Comparison of ENCODE assay signal across 26 cellular contexts in genomic region chr11:7907121-7907520, GRCh38. TPM values are rescaled to one million over a fixed set of nuclear protein-coding genes. Genes with fewer than 3 reads are reported as not detected.
DNase-seq lines count a peak whose midpoint lies in the region; ATAC-seq and TF ChIP-seq lines count a peak whose summit lies in the region.
"Had no signal": no experiment of that assay in that cellular context is flagged by ENCODE, and none has a peak within 500 bp of the region (broad histone marks: within the 10 kb centered on the region; RNA-seq: fewer than 3 reads in every experiment).

No MANE protein-coding gene starts in this region.

- H2AFZ ChIP-seq in GM23338: no peak overlapping the region

- no peaks in the 10 kb centered on the region for H4K20me1 ChIP-seq in GM23338 (replicated peaks; ENCODE audit: insufficient read depth)
- H4K20me1 ChIP-seq: BLaER1 treated with 17β-estradiol and CSF1 and Interleukin-3, amounts not matched to agents 10 nM and 100 nM had no signal

- H3K27ac Mint-ChIP-seq in GM23338 (peak overlapping the region; percentile 77), WTC11 (peak overlapping the region; percentile 83)
- H3K27ac Mint-ChIP-seq: activated naive CD4-positive, alpha-beta T cell treated with anti-CD3 and anti-CD28 coated beads, Interleukin-2, amount 10 ng/mL, durations not matched to agents 7 days and 5 days; immature natural killer cell; memory B cell; naive B cell; stimulated activated naive CD8-positive, alpha-beta T cell treated with anti-CD3 and anti-CD28 coated beads, Interleukin-15, amount 100 ng/mL, for 72 hours had no signal

- H3K36me3 Mint-ChIP-seq in GM23338 (ENCODE audit: low read depth) (no peaks in the 10 kb centered on the region), WTC11 (no peaks in the 10 kb centered on the region)
- H3K36me3 Mint-ChIP-seq: activated naive CD4-positive, alpha-beta T cell treated with anti-CD3 and anti-CD28 coated beads, Interleukin-2, amount 10 ng/mL, durations not matched to agents 7 days and 5 days; immature natural killer cell; memory B cell; naive B cell had no signal

- CTCF ChIA-PET in WTC11 (lab: Charles Lee): interaction anchor here (1.3 to 6.2 kb wide), 5 partner anchors 14 to 192 kb away, joined by 3 to 138 read pairs (median 17); partner anchors contain the start of gene EIF3F

- H3K27ac ChIP-seq in GM23338 (ENCODE audit: low read depth) (peak overlapping the region; percentile 99), foreskin keratinocyte (peak overlapping the region; percentile 3)
- H3K27ac ChIP-seq: BLaER1 treated with 17β-estradiol and CSF1 and Interleukin-3, amounts not matched to agents 10 nM and 100 nM; colonic mucosa had no signal

- H3K36me3 ChIP-seq in GM23338 (ENCODE audit: insufficient read depth) (no peaks in the 10 kb centered on the region), skeletal muscle satellite cell (ENCODE audit: insufficient read depth, low read length) (no peaks in the 10 kb centered on the region)
- H3K36me3 ChIP-seq: BLaER1 treated with 17β-estradiol and CSF1 and Interleukin-3, amounts not matched to agents 10 nM and 100 nM; colonic mucosa had no signal

- H3K4me1 ChIP-seq in GM23338 (ENCODE audit: insufficient read depth) (peaks cover 64% of the 10 kb centered on the region), foreskin keratinocyte (peaks cover 24% of the 10 kb centered on the region), skeletal muscle satellite cell (ENCODE audit: control insufficient read depth, insufficient read depth, low read length) (peaks cover 43% of the 10 kb centered on the region)
- H3K4me1 ChIP-seq: colonic mucosa had no signal

- TF ChIP-seq CTCF in GM23338 (conservative IDR thresholded peaks at IDR 0.05; ENCODE audit: low read depth in 2 of 2) (no peak), WTC11 (IDR thresholded peaks at IDR 0.05) (no peak), foreskin keratinocyte (conservative IDR thresholded peaks at IDR 0.05) (no peak)

- DNase-seq in GM23338 (ENCODE audit: low spot score): no peak
- no peak for DNase-seq in WTC11 (ENCODE audit: low spot score)
- no peak for DNase-seq in foreskin keratinocyte
- no peak for DNase-seq in NK-92 (lab: John Stamatoyannopoulos, UW; ENCODE audit: unreplicated experiment)
- no peak for DNase-seq in NCI-H1105 (lab: John Stamatoyannopoulos, UW)
- DNase-seq: activated CD4-positive, alpha-beta T cell treated with anti-CD3 and anti-CD28 coated beads, Interleukin-2, amount 50 U/mL, for 4 hours; activated naive CD4-positive, alpha-beta T cell treated with anti-CD3 and anti-CD28 coated beads, Interleukin-2, amount 10 ng/mL, durations not matched to agents 7 days and 5 days; amygdala; colonic mucosa; effector CD8-positive, alpha-beta T cell; HCEC 1CT; immature natural killer cell; naive B cell; NCI-H2029; NCI-H526 treated with DMSO at 0.1 percent for 48 hours; occipital lobe; stimulated activated naive CD8-positive, alpha-beta T cell treated with anti-CD3 and anti-CD28 coated beads, Interleukin-15, amount 100 ng/mL, for 72 hours had no signal

- peaks cover 10% of the 10 kb centered on the region for H3K79me2 ChIP-seq in GM23338 (replicated peaks; ENCODE audit: insufficient read depth)

- H3K9ac ChIP-seq in skeletal muscle satellite cell (ENCODE audit: low read depth, low read length): peak overlapping the region; percentile 44
- H3K9ac ChIP-seq: BLaER1 treated with 17β-estradiol and CSF1 and Interleukin-3, amounts not matched to agents 10 nM and 100 nM had no signal

- H3K4me3 Mint-ChIP-seq in GM23338: no peak overlapping the region
- H3K4me3 Mint-ChIP-seq in WTC11: no peak overlapping the region
- H3K4me3 Mint-ChIP-seq: activated naive CD4-positive, alpha-beta T cell treated with anti-CD3 and anti-CD28 coated beads, Interleukin-2, amount 10 ng/mL, durations not matched to agents 7 days and 5 days; immature natural killer cell; memory B cell; naive B cell; stimulated activated naive CD8-positive, alpha-beta T cell treated with anti-CD3 and anti-CD28 coated beads, Interleukin-15, amount 100 ng/mL, for 72 hours had no signal

- no peaks in the 10 kb centered on the region for H3K9me3 ChIP-seq in skeletal muscle satellite cell (replicated peaks; ENCODE audit: low read length)
- H3K9me3 ChIP-seq: BLaER1 treated with 17β-estradiol and CSF1 and Interleukin-3, amounts not matched to agents 10 nM and 100 nM; colonic mucosa had no signal

- POLR2A ChIA-PET in WTC11 (lab: Charles Lee): interaction anchor here (0.6 kb wide), 1 partner anchor 69 kb away, joined by 6 read pairs; no protein-coding TSS in a partner anchor

- H3K4me1 Mint-ChIP-seq in GM23338: peaks cover 73% of the 10 kb centered on the region
- H3K4me1 Mint-ChIP-seq in WTC11: peaks cover 87% of the 10 kb centered on the region
- H3K4me1 Mint-ChIP-seq: activated naive CD4-positive, alpha-beta T cell treated with anti-CD3 and anti-CD28 coated beads, Interleukin-2, amount 10 ng/mL, durations not matched to agents 7 days and 5 days; immature natural killer cell; memory B cell; naive B cell; stimulated activated naive CD8-positive, alpha-beta T cell treated with anti-CD3 and anti-CD28 coated beads, Interleukin-15, amount 100 ng/mL, for 72 hours had no signal

- H3K27me3 ChIP-seq in GM23338 (ENCODE audit: insufficient read depth) (no peaks in the 10 kb centered on the region), foreskin keratinocyte (no peaks in the 10 kb centered on the region), skeletal muscle satellite cell (ENCODE audit: control insufficient read depth, insufficient read depth, low read length) (no peaks in the 10 kb centered on the region)
- H3K27me3 ChIP-seq: BLaER1 treated with 17β-estradiol and CSF1 and Interleukin-3, amounts not matched to agents 10 nM and 100 nM; colonic mucosa had no signal

- 0 out of 2 replicates have a peak, but pooled peaks cover 4% of the 10 kb centered on the region for H3F3A ChIP-seq in GM23338 (replicated peaks; ENCODE audit: low read depth)

- H3K4me2 ChIP-seq in GM23338 (peak overlapping the region; percentile 52), skeletal muscle satellite cell (ENCODE audit: low read length) (peak overlapping the region; percentile 5)

- no peaks in the 10 kb centered on the region for H3K9me2 ChIP-seq in GM23338 (ENCODE audit: insufficient read depth)

- H3K27me3 Mint-ChIP-seq in GM23338 (ENCODE audit: insufficient read depth, low read depth, poor library complexity): peaks cover 2% of the 10 kb centered on the region
- no peaks in the 10 kb centered on the region for H3K27me3 Mint-ChIP-seq in WTC11 (ENCODE audit: low read depth)

- no peak for ATAC-seq in GM23338
- ATAC-seq in WTC11: no peak
- no peak for ATAC-seq in foreskin keratinocyte
- no peak for ATAC-seq in HG03442 (IDR thresholded peaks at IDR 0.05; ENCODE audit: unreplicated experiment)
- ATAC-seq: stimulated activated naive CD8-positive, alpha-beta T cell treated with anti-CD3 and anti-CD28 coated beads, Interleukin-15, amount 100 ng/mL, for 72 hours had no signal

- H3K4me3 ChIP-seq in GM23338 (no peak overlapping the region; the same call in 1 of the 2 replicates), skeletal muscle satellite cell (ENCODE audit: low read length) (no peak overlapping the region)
- H3K4me3 ChIP-seq: BLaER1 treated with 17β-estradiol and CSF1 and Interleukin-3, amounts not matched to agents 10 nM and 100 nM; colonic mucosa had no signal

- no peaks in the 10 kb centered on the region for H3K9me3 Mint-ChIP-seq in GM23338
- no peaks in the 10 kb centered on the region for H3K9me3 Mint-ChIP-seq in WTC11
- H3K9me3 Mint-ChIP-seq: activated naive CD4-positive, alpha-beta T cell treated with anti-CD3 and anti-CD28 coated beads, Interleukin-2, amount 10 ng/mL, durations not matched to agents 7 days and 5 days; immature natural killer cell; memory B cell; stimulated activated naive CD8-positive, alpha-beta T cell treated with anti-CD3 and anti-CD28 coated beads, Interleukin-15, amount 100 ng/mL, for 72 hours had no signal

TF ChIP-seq in GM23338, 12 proteins besides CTCF, POLR2A, EP300 and RAD21 (continues in another document):
- no peak for TF ChIP-seq EZH2phosphoT487 (IDR thresholded peaks at IDR 0.05; ENCODE audit: unreplicated experiment)
- TF ChIP-seq NANOG (IDR thresholded peaks at IDR 0.05; ENCODE audit: borderline replicate concordance): no peak

TF ChIP-seq in WTC11, 78 proteins besides CTCF, POLR2A, EP300 and RAD21 (continues in another document):
- TF ChIP-seq EMX1 (CRISPR knock-in tag; IDR thresholded peaks at IDR 0.05) (no peak), FOXJ3 (CRISPR knock-in tag; IDR thresholded peaks at IDR 0.05; ENCODE audit: borderline replicate concordance) (no peak), NFE2L1 (CRISPR knock-in tag; IDR thresholded peaks at IDR 0.05) (no peak), TEAD4 (CRISPR knock-in tag; IDR thresholded peaks at IDR 0.05) (no peak), ZMAT4 (CRISPR knock-in tag; IDR thresholded peaks at IDR 0.05) (no peak), NR1H2 (CRISPR knock-in tag; IDR thresholded peaks at IDR 0.05) (no peak), MXD4 (CRISPR knock-in tag; IDR thresholded peaks at IDR 0.05; ENCODE audit: borderline replicate concordance) (no peak), TP53 (CRISPR knock-in tag; IDR thresholded peaks at IDR 0.05) (no peak)

RNA-seq across cellular contexts. Expression of gene OR10A6, which starts 23.9 kb away (rescaled TPM):
- total RNA-seq in GM23338 (2014; rRNA removed; shearing (Covaris generic)): not detected in 2 replicates
- polyA plus RNA-seq in GM23338 (2016; fragmentation: Nextera tagmentation; extraction: Ambion mirVana): 0.09 and 0.23 TPM in 2 replicates
- not detected in 3 replicates for total RNA-seq in WTC11 (2021)
- 0.07 TPM in 1 of 2 replicates, not detected in the other for total RNA-seq in foreskin keratinocyte
- polyA plus RNA-seq in foreskin keratinocyte: not detected in 2 replicates
- not detected in 2 replicates for total RNA-seq in skeletal muscle satellite cell (2012; rRNA removed)
- total RNA-seq: colonic mucosa, frontal cortex, occipital lobe, skeletal muscle tissue had no signal
- polyA plus RNA-seq: esophagus, immature natural killer cell had no signal

RNA-seq across cellular contexts. Expression of gene OR10A3, which starts 34.4 kb away (rescaled TPM):
- total RNA-seq in GM23338 (2014; rRNA removed; shearing (Covaris generic)): 0.14 TPM in 1 of 2 replicates, not detected in the other
- polyA plus RNA-seq in GM23338 (2016; fragmentation: Nextera tagmentation; extraction: Ambion mirVana) (0.28 and 0.52 TPM in 2 replicates), foreskin keratinocyte (not detected in 2 replicates)
- total RNA-seq in WTC11 (2021) (not detected in 3 replicates), foreskin keratinocyte (not detected in 2 replicates)
- total RNA-seq in skeletal muscle satellite cell (2012; rRNA removed): under 0.01 TPM in 1 of 2 replicates, not detected in the other
- total RNA-seq: colonic mucosa, frontal cortex, HT1080, occipital lobe, skeletal muscle tissue had no signal
- polyA plus RNA-seq: esophagus, immature natural killer cell, thymus had no signal

RNA-seq across cellular contexts. Expression of gene NLRP10, which starts 58.1 kb away (rescaled TPM):
- 2.7 and 4.3 TPM in 2 replicates for total RNA-seq in GM23338 (2014; rRNA removed; shearing (Covaris generic))
- polyA plus RNA-seq in GM23338 (2016; fragmentation: Nextera tagmentation; extraction: Ambion mirVana) (0.56 and 1.1 TPM in 2 replicates), foreskin keratinocyte (0.12 and 0.39 TPM in 2 replicates)
- total RNA-seq in WTC11 (2021) (0.16 to 0.77 TPM (median 0.44 TPM) in 3 replicates), foreskin keratinocyte (2.0 and 3.1 TPM in 2 replicates)
- total RNA-seq in skeletal muscle satellite cell (2012; rRNA removed): 1.3 and 1.7 TPM in 2 replicates
- total RNA-seq: colonic mucosa, frontal cortex, occipital lobe, skeletal muscle tissue had no signal
- polyA plus RNA-seq: esophagus, immature natural killer cell had no signal
